In the genomic region with DNA sequence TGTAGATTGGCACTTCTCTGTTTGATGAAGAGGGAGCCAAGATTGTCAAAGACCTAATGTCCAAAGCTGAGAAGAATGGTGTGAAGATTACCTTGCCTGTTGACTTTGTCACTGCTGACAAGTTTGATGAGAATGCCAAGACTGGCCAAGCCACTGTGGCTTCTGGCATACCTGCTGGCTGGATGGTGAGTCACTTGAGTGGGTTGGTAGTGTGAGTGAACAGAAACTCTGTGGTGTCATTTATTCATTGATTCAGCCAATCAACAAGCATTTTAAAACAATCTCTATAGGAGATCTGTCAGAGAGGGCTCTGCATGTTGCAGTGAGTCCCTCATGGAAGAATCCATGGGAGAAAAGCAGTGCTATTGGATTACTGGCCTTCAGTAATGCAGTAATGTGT, we compare ENCODE assay signal across 13 cellular contexts. TPM values are rescaled to one million over a fixed set of nuclear protein-coding genes. Genes with fewer than 3 reads are reported as not detected.
DNase-seq lines count a peak whose midpoint lies in the region; ATAC-seq, FAIRE-seq and TF ChIP-seq lines count a peak whose summit lies in the region.
"Had no signal": no experiment of that assay in that cellular context is flagged by ENCODE, and none has a peak within 500 bp of the region (broad histone marks: within the 10 kb centered on the region; RNA-seq: fewer than 3 reads in every experiment).

No MANE protein-coding gene starts in this region.

- no peak for ATAC-seq in T-helper 17 cell

- H3K27ac Mint-ChIP-seq in T-helper 17 cell: peak overlapping the region; percentile 72
- H3K27ac Mint-ChIP-seq: B cell, neural progenitor cell had no signal

- no peak overlapping the region for H3K4me3 Mint-ChIP-seq in T-helper 17 cell
- H3K4me3 Mint-ChIP-seq: B cell, neural progenitor cell had no signal

- no peak overlapping the region for H3K27ac ChIP-seq in kidney (ENCODE audit: low read depth in 2 of 2, low read length in 2 of 2)
- H3K27ac ChIP-seq in vagina: no peak overlapping the region
- H3K27ac ChIP-seq: neural progenitor cell had no signal

- TF ChIP-seq POLR2A in vagina (IDR thresholded peaks at IDR 0.05): no peak

- H3K9me3 ChIP-seq in T-helper 17 cell (ENCODE audit: control insufficient read depth, low read length, poor library complexity, severe bottlenecking): no peaks in the 10 kb centered on the region
- H3K9me3 ChIP-seq in kidney (ENCODE audit: control insufficient read depth in 1 of 2, low read length in 2 of 2): no peaks in the 10 kb centered on the region
- H3K9me3 ChIP-seq in vagina: no peaks in the 10 kb centered on the region

- H3K27me3 ChIP-seq in bronchial epithelial cell (ENCODE audit: control insufficient read depth, insufficient read depth, low read length) (no peaks in the 10 kb centered on the region), vagina (no peaks in the 10 kb centered on the region)
- H3K27me3 ChIP-seq: neural progenitor cell had no signal

- peak; percentile 26 for DNase-seq in activated T-cell treated with anti-CD3 and anti-CD28 coated beads for 24 hours (ENCODE audit: low read depth)
- DNase-seq in activated T-cell treated with anti-CD3 and anti-CD28 coated beads, Interleukin-2, amount 50 U/mL, for 1 hour: no peak
- DNase-seq in T-helper 17 cell: no peak
- DNase-seq in bronchial epithelial cell (ENCODE audit: low read depth): peak; percentile 64
- DNase-seq in stimulated activated CD8-positive, alpha-beta memory T cell treated with anti-CD3 and anti-CD28 coated beads, Interleukin-4, amount 100 ng/mL, for 48 hours: peak; percentile 45
- DNase-seq in kidney: no peak
- no peak for DNase-seq in vagina (ENCODE audit: extremely low spot score in 2 of 2)
- DNase-seq in cardiac septum (ENCODE audit: low spot score): no peak
- DNase-seq: NCI-H187 had no signal

- TF ChIP-seq CTCF in bronchial epithelial cell (IDR thresholded peaks at IDR 0.05; ENCODE audit: insufficient read depth, low read length, severe bottlenecking) (no peak), kidney (IDR thresholded peaks at IDR 0.05; ENCODE audit: borderline replicate concordance, extremely low read depth, insufficient read depth) (no peak), vagina (IDR thresholded peaks at IDR 0.05) (no peak)

- H3K36me3 ChIP-seq in bronchial epithelial cell (ENCODE audit: control insufficient read depth, insufficient read depth, low read length): peaks cover 12% of the 10 kb centered on the region
- H3K36me3 ChIP-seq in kidney (ENCODE audit: control insufficient read depth in 1 of 2, insufficient read depth in 2 of 2, low read length in 2 of 2): peaks cover 8 to 48% of the 10 kb centered on the region in 2 donors
- peaks cover 0 to 39% of the 10 kb centered on the region in 2 donors for H3K36me3 ChIP-seq in vagina

- H3K4me3 ChIP-seq in bronchial epithelial cell (ENCODE audit: low read depth, low read length): no peak overlapping the region
- H3K4me3 ChIP-seq in kidney (ENCODE audit: low read length in 2 of 2): no peak overlapping the region
- no peak overlapping the region for H3K4me3 ChIP-seq in vagina
- H3K4me3 ChIP-seq: neural progenitor cell had no signal

- no peaks in the 10 kb centered on the region for H3K27me3 Mint-ChIP-seq in T-helper 17 cell
- H3K27me3 Mint-ChIP-seq: B cell, brain had no signal

- intact Hi-C loops in kidney (cut with DNase I): no loop called here
- intact Hi-C loops in vagina (cut with DNase I): no loop called here
- intact Hi-C loops in cardiac septum (cut with DNase I): no loop called here

- peaks cover 9% of the 10 kb centered on the region for H3K4me1 Mint-ChIP-seq in T-helper 17 cell
- H3K4me1 Mint-ChIP-seq: neural progenitor cell had no signal

- peak; percentile 50 for FAIRE-seq in bronchial epithelial cell (lab: Jason Lieb, UNC)
- no peak for FAIRE-seq in kidney (lab: Jason Lieb, UNC)
- FAIRE-seq: islet of Langerhans had no signal

- peaks cover 2% of the 10 kb centered on the region for H3K36me3 Mint-ChIP-seq in T-helper 17 cell (ENCODE audit: low read depth)

- no peaks in the 10 kb centered on the region for H3K4me1 ChIP-seq in kidney (ENCODE audit: control insufficient read depth in 1 of 2, insufficient read depth in 1 of 2, low read depth in 1 of 2, low read length in 2 of 2)
- H3K4me1 ChIP-seq in vagina: no peaks in the 10 kb centered on the region
- H3K4me1 ChIP-seq: neural progenitor cell had no signal

- H3K9ac ChIP-seq in kidney (ENCODE audit: low read length in 2 of 2): no peak overlapping the region
- H3K9ac ChIP-seq: neural progenitor cell had no signal

RNA-seq across cellular contexts. Expression of a gene that starts 16.3 kb away (rescaled TPM):
- total RNA-seq in T-helper 17 cell (10 to 100 TPM; 10.3 to 12.6 TPM), bronchial epithelial cell (3.8 and 4.2 TPM in 2 replicates), kidney (23.3 TPM), vagina (14.2 TPM), cardiac septum (19.6 TPM)
- polyA plus RNA-seq in kidney (ENCODE audit: insufficient read depth, low read depth, low replicate concordance): 14.0 TPM

RNA-seq across cellular contexts. Expression of a gene that starts 19.1 kb away (rescaled TPM):
- total RNA-seq in T-helper 17 cell (100 to 1,000 TPM; 256 to 258 TPM), bronchial epithelial cell (306 and 339 TPM in 2 replicates), kidney (356 TPM), vagina (135 TPM), cardiac septum (399 TPM)
- polyA plus RNA-seq in kidney (ENCODE audit: insufficient read depth, low read depth, low replicate concordance): 471 TPM

Comparison
In these comparisons a context has a peak if more than half of its experiments do, and no peak if none do; other contexts are left out.
1. DNase-seq: peak in activated T-cell treated with anti-CD3 and anti-CD28 coated beads for 24 hours (single experiment), bronchial epithelial cell (single experiment) and stimulated activated CD8-positive, alpha-beta memory T cell treated with anti-CD3 and anti-CD28 coated beads, Interleukin-4, amount 100 ng/mL, for 48 hours (single experiment); none in activated T-cell treated with anti-CD3 and anti-CD28 coated beads, Interleukin-2, amount 50 U/mL, for 1 hour (single experiment), T-helper 17 cell (0 of 3), kidney (single experiment), vagina (0 of 2) and cardiac septum (single experiment).